8 cellular contexts compared by ENCODE assay signal in the genomic region with DNA sequence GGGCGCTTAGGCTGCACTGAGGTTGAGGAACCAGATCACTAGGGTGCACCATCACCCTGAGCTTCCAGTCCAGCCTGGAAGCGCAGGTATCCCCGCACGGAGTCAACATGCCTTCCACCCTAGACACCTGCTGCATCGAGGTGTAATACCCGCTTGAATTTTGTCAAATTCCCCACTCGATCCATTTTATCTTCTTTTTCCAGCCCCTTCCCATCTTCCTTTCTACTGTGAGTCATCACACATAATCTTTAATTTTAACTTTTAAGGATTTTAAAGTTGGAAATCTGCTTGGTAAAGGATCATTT. TPM values are rescaled to one million over a fixed set of nuclear protein-coding genes. Genes with fewer than 3 reads are reported as not detected.
DNase-seq lines count a peak whose midpoint lies in the region; ATAC-seq and TF ChIP-seq lines count a peak whose summit lies in the region.

No MANE protein-coding gene starts in this region.

- no CpG with 5 or more reads among the region's 7 CpGs for WGBS in trophoblast cell (ENCODE audit: extremely low coverage, insufficient coverage, insufficient read length)

- H3K27me3 ChIP-seq in trophoblast cell (ENCODE audit: insufficient read depth, low read length): no peaks in the 10 kb centered on the region

- H3K18ac ChIP-seq in trophoblast cell (ENCODE audit: low read length): no peak overlapping the region

- peak overlapping the region; percentile 37 for H4K8ac ChIP-seq in trophoblast cell (ENCODE audit: low read depth, low read length)

- H2AFZ ChIP-seq in trophoblast cell (ENCODE audit: insufficient read depth, low read length, poor library complexity): peak overlapping the region; percentile 74

- H3K4me3 ChIP-seq in GM08714 (ENCODE audit: low read length) (peak overlapping the region; percentile 88), LNCaP clone FGC (ENCODE audit: low read depth, low read length) (peak overlapping the region; percentile 93), epithelial cell of proximal tubule (ENCODE audit: low read depth, low read length) (peak overlapping the region; percentile 85), trophoblast cell (ENCODE audit: low read depth, low read length) (peak overlapping the region; percentile 98)

- H4K12ac ChIP-seq in trophoblast cell (ENCODE audit: low read depth, low read length): no peak overlapping the region

- peak overlapping the region; percentile 55 for H3K4ac ChIP-seq in trophoblast cell (ENCODE audit: low read depth, low read length)

- TF ChIP-seq CTCF in LNCaP clone FGC (IDR thresholded peaks at IDR 0.05; ENCODE audit: control insufficient read depth, extremely low read depth, insufficient read depth) (peak; percentile 39; the same call in 1 of the 2 replicates), epithelial cell of proximal tubule (conservative IDR thresholded peaks at IDR 0.05; ENCODE audit: low read depth, low read length) (no peak)

- no peak for DNase-seq in LNCaP clone FGC (ENCODE audit: low read depth)
- DNase-seq in epithelial cell of proximal tubule (ENCODE audit: low read depth): no peak
- DNase-seq in trophoblast cell: no peak
- no peak for DNase-seq in hippocampal formation (lab: John Stamatoyannopoulos, UW)
- DNase-seq in NCI-H524 treated with DMSO at 0.1 percent for 48 hours (lab: John Stamatoyannopoulos, UW): no peak
- no peak for DNase-seq in NOMO-1 treated with dmso at 0.1 percent for 144 hours (lab: John Stamatoyannopoulos, UW; ENCODE audit: unreplicated experiment)

- H3K4me2 ChIP-seq in trophoblast cell (ENCODE audit: low read length): peak overlapping the region; percentile 88

- H4K91ac ChIP-seq in trophoblast cell (ENCODE audit: low read depth, low read length): no peak overlapping the region

- H3K36me3 ChIP-seq in trophoblast cell (ENCODE audit: control insufficient read depth in 1 of 2, insufficient read depth in 2 of 2, low read length in 2 of 2): peaks cover 8 to 10% of the 10 kb centered on the region in 2 experiments

- H3K4me1 ChIP-seq in trophoblast cell (ENCODE audit: control insufficient read depth in 1 of 2, insufficient read depth in 2 of 2, low read length in 2 of 2): peaks cover 0 to 3% of the 10 kb centered on the region in 2 experiments

- H3K79me2 ChIP-seq in trophoblast cell (ENCODE audit: control insufficient read depth, insufficient read depth, low read length, poor library complexity): peaks cover 2% of the 10 kb centered on the region

- H2BK5ac ChIP-seq in trophoblast cell (ENCODE audit: low read depth, low read length, poor library complexity): no peak overlapping the region

- H3K79me1 ChIP-seq in trophoblast cell (ENCODE audit: low read length): peaks cover 5% of the 10 kb centered on the region

- no peak overlapping the region for H2BK12ac ChIP-seq in trophoblast cell (ENCODE audit: low read length)

- H3K23ac ChIP-seq in trophoblast cell (ENCODE audit: low read length): no peak overlapping the region

- peak; percentile 32 for ATAC-seq in GM21737 (IDR thresholded peaks at IDR 0.05; ENCODE audit: unreplicated experiment)

- H2AK5ac ChIP-seq in trophoblast cell (ENCODE audit: low read length): no peak overlapping the region

- no peaks in the 10 kb centered on the region for H3K9me3 ChIP-seq in trophoblast cell (ENCODE audit: insufficient read depth, low read depth, low read length)

- H2BK120ac ChIP-seq in trophoblast cell (ENCODE audit: insufficient read depth, low read length, poor library complexity): no peak overlapping the region

- H3K27ac ChIP-seq in trophoblast cell (ENCODE audit: low read depth, low read length): peak overlapping the region; percentile 48

- peak overlapping the region; percentile 70 for H3K9ac ChIP-seq in trophoblast cell (ENCODE audit: low read length)

- H3K14ac ChIP-seq in trophoblast cell (ENCODE audit: low read length): peak overlapping the region; percentile 11

RNA-seq across cellular contexts. Expression of gene PLK4, which starts 0.8 kb away (rescaled TPM):
- 27.9 and 29.0 TPM in 2 replicates for total RNA-seq in epithelial cell of proximal tubule
- polyA plus RNA-seq in trophoblast cell (2013): 17.0 and 18.1 TPM in 2 replicates
